ENCODE assay signal across 24 cellular contexts in the genomic region with DNA sequence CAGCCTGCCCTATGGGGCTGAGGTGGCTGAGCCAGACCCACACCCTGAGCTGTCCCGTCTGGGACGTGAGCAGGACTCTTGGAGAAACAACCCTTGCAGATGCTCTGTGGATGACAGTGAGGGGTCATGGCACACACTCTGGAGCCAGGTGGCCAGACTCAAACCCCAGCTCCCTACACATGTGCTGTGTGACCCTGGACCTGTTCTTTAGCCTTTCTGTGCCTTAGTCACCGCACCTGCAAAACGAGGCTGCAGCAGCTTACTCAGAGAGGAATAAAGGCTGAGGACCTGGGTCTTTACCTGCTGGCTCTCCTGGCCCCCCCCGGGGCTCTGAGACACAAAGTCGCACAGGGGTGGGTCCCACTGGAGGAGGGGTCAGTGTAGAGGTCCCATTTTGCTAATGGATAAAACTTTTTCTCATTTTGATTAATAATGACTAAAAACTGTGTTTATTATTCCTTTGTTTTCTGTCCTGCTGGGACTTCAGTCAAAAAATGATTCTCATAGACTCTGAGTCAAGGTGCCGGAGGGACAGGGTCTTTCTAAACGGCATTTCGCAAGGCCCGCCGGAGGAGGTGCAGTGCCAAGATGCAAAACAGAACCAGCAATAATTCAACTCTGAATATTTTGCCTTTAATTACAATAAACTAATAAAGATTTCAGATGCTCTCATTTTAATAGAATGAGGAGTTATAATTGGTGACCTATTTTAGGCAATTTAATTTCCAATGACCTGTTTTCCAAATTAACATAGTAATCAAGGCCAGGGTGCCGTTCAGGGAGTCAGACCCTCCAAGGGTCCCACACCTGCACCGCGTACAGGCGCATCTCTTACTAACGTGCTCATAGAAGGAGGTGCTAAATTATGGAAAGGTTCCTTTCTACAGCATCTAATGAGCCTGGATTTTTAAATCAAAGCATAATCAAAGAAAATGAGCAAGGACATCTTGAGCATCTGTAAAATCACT.
"Had no signal": no experiment of that assay in that cellular context is flagged by ENCODE, and none has a peak within 500 bp of the region (broad histone marks: within the 10 kb centered on the region; RNA-seq: fewer than 3 reads in every experiment).

No MANE protein-coding gene starts in this region.

- H3K4me2 ChIP-seq: KMS-11 had no signal

- DNase-seq: activated B cell treated with CpG ODN at 0.5 μM for 24 hours; activated CD4-positive, alpha-beta T cell treated with anti-CD3 and anti-CD28 coated beads for 1 hour; activated CD4-positive, alpha-beta T cell treated with anti-CD3 and anti-CD28 coated beads, Interleukin-2, amount 10 ng/mL, durations not matched to agents 24 days and 14 days; activated CD4-positive, alpha-beta T cell treated with anti-CD3 and anti-CD28 coated beads, Interleukin-2, amount 50 U/mL, for 48 hours; activated CD8-positive, alpha-beta memory T cell treated with anti-CD3 and anti-CD28 coated beads for 24 hours; activated gamma-delta T cell; activated naive CD4-positive, alpha-beta T cell treated with anti-CD3 and anti-CD28 coated beads, Interleukin-2, amount 10 ng/mL, durations not matched to agents 7 days and 5 days; activated naive CD8-positive, alpha-beta T cell treated with anti-CD3 and anti-CD28 coated beads for 36 hours; activated T-cell treated with anti-CD3 and anti-CD28 coated beads, Interleukin-2, amount 50 U/mL, for 48 hours; central memory CD4-positive, alpha-beta T cell; NCI-H1092 treated with DMSO at 0.1 percent for 48 hours; NCI-H1436 treated with DMSO at 0.1 percent for 48 hours; NCI-H187; NCI-H2081; NCI-H510A treated with DMSO at 0.1 percent for 48 hours; NCI-H69; NK-92 treated with Interleukin-12 subunit alpha and Interleukin-12 subunit beta, amount 100 ng/mL, for 24 hours; SIG-M5; T-helper 2 cell; T1000 had no signal

- H3K27me3 ChIP-seq: ascending aorta had no signal

- H3K9me3 ChIP-seq: ascending aorta, body of pancreas had no signal

- H3K36me3 Mint-ChIP-seq: activated naive CD4-positive, alpha-beta T cell treated with anti-CD3 and anti-CD28 coated beads, Interleukin-2, amount 10 ng/mL, durations not matched to agents 7 days and 5 days; activated naive CD8-positive, alpha-beta T cell treated with anti-CD3 and anti-CD28 coated beads for 36 hours had no signal

- H3K9ac ChIP-seq: KMS-11 had no signal

- ATAC-seq: activated T-helper 17 cell treated with anti-CD3 and anti-CD28 coated beads, Interleukin-2, amount 50 U/mL, for 72 hours; body of pancreas had no signal

- H3K4me3 Mint-ChIP-seq: activated B cell treated with CpG ODN at 0.5 μM for 24 hours; activated CD4-positive, alpha-beta T cell treated with anti-CD3 and anti-CD28 coated beads, Interleukin-2, amount 10 ng/mL, durations not matched to agents 24 days and 14 days; activated naive CD4-positive, alpha-beta T cell treated with anti-CD3 and anti-CD28 coated beads, Interleukin-2, amount 10 ng/mL, durations not matched to agents 7 days and 5 days; activated naive CD8-positive, alpha-beta T cell treated with anti-CD3 and anti-CD28 coated beads for 36 hours; activated T-helper 17 cell treated with anti-CD3 and anti-CD28 coated beads, Interleukin-2, amount 50 U/mL, for 72 hours had no signal

- H3K27ac Mint-ChIP-seq: activated B cell treated with CpG ODN at 0.5 μM for 24 hours; activated CD4-positive, alpha-beta T cell treated with anti-CD3 and anti-CD28 coated beads, Interleukin-2, amount 10 ng/mL, durations not matched to agents 24 days and 14 days; activated naive CD4-positive, alpha-beta T cell treated with anti-CD3 and anti-CD28 coated beads, Interleukin-2, amount 10 ng/mL, durations not matched to agents 7 days and 5 days; activated naive CD8-positive, alpha-beta T cell treated with anti-CD3 and anti-CD28 coated beads for 36 hours; activated T-helper 17 cell treated with anti-CD3 and anti-CD28 coated beads, Interleukin-2, amount 50 U/mL, for 72 hours had no signal

- H3K27me3 Mint-ChIP-seq: activated CD4-positive, alpha-beta T cell treated with anti-CD3 and anti-CD28 coated beads, Interleukin-2, amount 10 ng/mL, durations not matched to agents 24 days and 14 days had no signal

- H3K9me3 Mint-ChIP-seq: activated B cell treated with CpG ODN at 0.5 μM for 24 hours; activated naive CD8-positive, alpha-beta T cell treated with anti-CD3 and anti-CD28 coated beads for 36 hours had no signal

- H3K4me1 Mint-ChIP-seq: activated B cell treated with CpG ODN at 0.5 μM for 24 hours; activated CD4-positive, alpha-beta T cell treated with anti-CD3 and anti-CD28 coated beads, Interleukin-2, amount 10 ng/mL, durations not matched to agents 24 days and 14 days; activated naive CD4-positive, alpha-beta T cell treated with anti-CD3 and anti-CD28 coated beads, Interleukin-2, amount 10 ng/mL, durations not matched to agents 7 days and 5 days; activated naive CD8-positive, alpha-beta T cell treated with anti-CD3 and anti-CD28 coated beads for 36 hours; activated T-helper 17 cell treated with anti-CD3 and anti-CD28 coated beads, Interleukin-2, amount 50 U/mL, for 72 hours had no signal

- H3K27ac ChIP-seq: ascending aorta, body of pancreas, KMS-11 had no signal

- H3K36me3 ChIP-seq: ascending aorta had no signal

- H3K4me1 ChIP-seq: ascending aorta, body of pancreas had no signal

- H3K4me3 ChIP-seq: ascending aorta, body of pancreas had no signal
